In genomic region chr3:127890651-127891290, GRCh38 we compare ENCODE assay signal across 9 cellular contexts. TPM values are rescaled to one million over a fixed set of nuclear protein-coding genes. Genes with fewer than 3 reads are reported as not detected.
DNase-seq lines count a peak whose midpoint lies in the region; ATAC-seq, FAIRE-seq and TF ChIP-seq lines count a peak whose summit lies in the region.
"Not testable (repeated sequence)": the region's sequence is repeated elsewhere in the genome, so short reads cannot be mapped to it uniquely, and the experiment has no call there.
"Had no signal": no experiment of that assay in that cellular context is flagged by ENCODE, and none has a peak within 500 bp of the region (broad histone marks: within the 10 kb centered on the region; RNA-seq: fewer than 3 reads in every experiment).

No MANE protein-coding gene starts in this region.

- not testable (repeated sequence) for H3K36me3 Mint-ChIP-seq in brain, type B pancreatic cell

- peak; percentile 59 for TF ChIP-seq CTCF in DOHH2 (IDR thresholded peaks at IDR 0.05; ENCODE audit: low read depth, low read length, poor library complexity, severe bottlenecking)
- TF ChIP-seq CTCF in IMR-90 (conservative IDR thresholded peaks at IDR 0.05; ENCODE audit: low read depth, low read length); brain (conservative IDR thresholded peaks at IDR 0.05); fibroblast of the aortic adventitia (IDR thresholded peaks at IDR 0.05; ENCODE audit: insufficient read depth, low read length): not testable (repeated sequence)
- peak; percentile 59 for TF ChIP-seq CTCF in type B pancreatic cell (conservative IDR thresholded peaks at IDR 0.05)

- not testable (repeated sequence) for BruUV-seq in IMR-90 (replicated peaks; lab: Mats Ljungman, UMichigan)

- H4K8ac ChIP-seq in IMR-90 (ENCODE audit: low read depth in 2 of 2, low read length in 2 of 2), result not testable (repeated sequence)

- not testable (repeated sequence) for H3K9me3 ChIP-seq in DOHH2 (ENCODE audit: control insufficient read depth, insufficient read depth, low read length); IMR-90 (ENCODE audit: control insufficient read depth, insufficient read depth, low read length)

- H4K20me1 ChIP-seq in DOHH2 (ENCODE audit: control insufficient read depth, insufficient read depth, low read depth, low read length); IMR-90 (ENCODE audit: insufficient read depth, low read length): not testable (repeated sequence)

- H3K27me3 Mint-ChIP-seq in brain, type B pancreatic cell: not testable (repeated sequence)

- H3K14ac ChIP-seq in IMR-90 (replicated peaks; ENCODE audit: low read depth, low read length), result not testable (repeated sequence)

- not testable (repeated sequence) for ATAC-seq in IMR-90 (ENCODE audit: low read depth)

- not testable (repeated sequence) for H3K27ac ChIP-seq in DOHH2 (ENCODE audit: low read depth, low read length); IMR-90 (ENCODE audit: insufficient read depth, low read length)

- H4K91ac ChIP-seq in IMR-90 (ENCODE audit: insufficient read depth, low read depth, low read length), result not testable (repeated sequence)

- not testable (repeated sequence) for H2BK120ac ChIP-seq in IMR-90 (ENCODE audit: low read depth, low read length)

- not testable (repeated sequence) for H3K56ac ChIP-seq in IMR-90 (ENCODE audit: extremely low read depth, insufficient read depth, low read length)

- not testable (repeated sequence) for H3K4ac ChIP-seq in IMR-90 (ENCODE audit: low read depth, low read length)

- FAIRE-seq in RCC 7860 (lab: Jason Lieb, UNC), result not testable (repeated sequence)

- H2BK15ac ChIP-seq in IMR-90 (ENCODE audit: low read depth, low read length), result not testable (repeated sequence)

- intact Hi-C loops in IMR-90 (cut with micrococcal nuclease), result not testable (repeated sequence)

- not testable (repeated sequence) for H4K5ac ChIP-seq in IMR-90 (ENCODE audit: low read depth, low read length)

- not testable (repeated sequence) for H3K23ac ChIP-seq in IMR-90 (ENCODE audit: low read depth, low read length)

- not testable (repeated sequence) for H3K18ac ChIP-seq in IMR-90 (ENCODE audit: low read depth, low read length)

- H2AK5ac ChIP-seq in IMR-90 (ENCODE audit: low read depth, low read length), result not testable (repeated sequence)

- H3K4me1 Mint-ChIP-seq in brain (peaks cover 52% of the 10 kb centered on the region), type B pancreatic cell (ENCODE audit: unreplicated experiment) (peaks cover 10% of the 10 kb centered on the region)

- H3F3A ChIP-seq in DOHH2 (ENCODE audit: control insufficient read depth, insufficient read depth), result not testable (repeated sequence)

- dilution Hi-C loops in IMR-90 (cut with HindIII; ENCODE audit: low sequenced_read_pairs, unreplicated experiment), result not testable (repeated sequence)

- in situ Hi-C loops in IMR-90 (cut with MboI; ENCODE audit: low sequenced_read_pairs), result not testable (repeated sequence)

- POLR2A ChIA-PET in IMR-90 (lab: Charles Lee; ENCODE audit: unreplicated experiment), result not testable (repeated sequence)

- H2BK5ac ChIP-seq in IMR-90 (ENCODE audit: low read depth, low read length, poor library complexity, severe bottlenecking), result not testable (repeated sequence)

- H3K4me3 Mint-ChIP-seq in brain (peak overlapping the region in 1 of 5 experiments; percentile 16), type B pancreatic cell (peak overlapping the region; percentile 3)

- not testable (repeated sequence) for H3K9me2 ChIP-seq in DOHH2 (replicated peaks; ENCODE audit: control insufficient read depth, low read length)

- H3K9me3 Mint-ChIP-seq in brain, result peaks cover 7 to 19% (median 11%) of the 10 kb centered on the region in 5 experiments
- not testable (repeated sequence) for H3K9me3 Mint-ChIP-seq in type B pancreatic cell

- not testable (repeated sequence) for H3K4me2 ChIP-seq in DOHH2 (ENCODE audit: low read length); IMR-90 (ENCODE audit: low read depth, low read length)

- H3K4me3 ChIP-seq in DOHH2 (ENCODE audit: low read length); IMR-90 (ENCODE audit: insufficient read depth, low read depth, low read length); fibroblast of the aortic adventitia (ENCODE audit: low read depth, low read length): not testable (repeated sequence)

- peak overlapping the region; percentile 20 to 92 (median 74) for H3K27ac Mint-ChIP-seq in brain
- peak overlapping the region; percentile 65 for H3K27ac Mint-ChIP-seq in type B pancreatic cell

- peaks cover 25% of the 10 kb centered on the region for H3K4me1 ChIP-seq in DOHH2 (ENCODE audit: control insufficient read depth, low read length)
- not testable (repeated sequence) for H3K4me1 ChIP-seq in IMR-90 (ENCODE audit: control insufficient read depth, insufficient read depth, low read length)

- H3K36me3 ChIP-seq in DOHH2 (ENCODE audit: control insufficient read depth, low read length); IMR-90 (ENCODE audit: control insufficient read depth, insufficient read depth, low read length): not testable (repeated sequence)

- DNase-seq in IMR-90 (peak; percentile 30), RCC 7860 (ENCODE audit: low spot score) (peak; percentile 69), activated T-cell treated with anti-CD3 and anti-CD28 coated beads for 24 hours (ENCODE audit: low read depth) (peak; percentile 20), fibroblast of the aortic adventitia (ENCODE audit: low read depth) (peak; percentile 20), putamen (ENCODE audit: low spot score) (peak; percentile 68)
- not testable (repeated sequence) for DNase-seq in type B pancreatic cell (ENCODE audit: extremely low spot score, unreplicated experiment)

- not testable (repeated sequence) for H2AK9ac ChIP-seq in IMR-90 (replicated peaks; ENCODE audit: low read depth, low read length, poor library complexity)

- not testable (repeated sequence) for H3K27me3 ChIP-seq in DOHH2 (ENCODE audit: control insufficient read depth, low read length)
- H3K27me3 ChIP-seq in IMR-90 (ENCODE audit: control insufficient read depth, insufficient read depth, low read length), result peaks cover 17% of the 10 kb centered on the region

- H3K79me2 ChIP-seq in DOHH2 (ENCODE audit: control insufficient read depth, low read length), result not testable (repeated sequence)

- H3K9ac ChIP-seq in IMR-90 (ENCODE audit: low read depth, low read length), result not testable (repeated sequence)

- CTCF ChIA-PET in IMR-90 (lab: Yijun Ruan, JAX), result not testable (repeated sequence)

- TF ChIP-seq RAD21 in IMR-90 (IDR thresholded peaks at IDR 0.05; ENCODE audit: low read length), result not testable (repeated sequence)

- H2AFZ ChIP-seq in IMR-90 (replicated peaks; ENCODE audit: low read length, poor library complexity), result not testable (repeated sequence)

- 70% methylated on average over 3 of the region's 9 CpGs; no CpG with 5 or more reads in 1 of the 2 experiments for WGBS in IMR-90 (ENCODE audit: extremely low coverage in 2 of 2, insufficient read length in 1 of 2), 2 experiments

- not testable (repeated sequence) for H2BK20ac ChIP-seq in IMR-90 (ENCODE audit: low read depth, low read length)

- not testable (repeated sequence) for H3K79me1 ChIP-seq in IMR-90 (ENCODE audit: low read depth in 1 of 2, low read length in 2 of 2)

- H3K9me1 ChIP-seq in IMR-90 (ENCODE audit: insufficient read depth, low read length), result not testable (repeated sequence)

- TF ChIP-seq POLR2A in IMR-90 (IDR thresholded peaks at IDR 0.05; ENCODE audit: low read depth, low read length), result not testable (repeated sequence)

TF ChIP-seq in IMR-90, 13 proteins besides CTCF, POLR2A, EP300 and RAD21:
- TF ChIP-seq USF2 (IDR thresholded peaks at IDR 0.05; ENCODE audit: low read depth, low read length), result peak; percentile 44; the same call in 1 of the 2 replicates

RNA-seq across cellular contexts. Expression of gene KBTBD12, which starts 24.3 kb away (rescaled TPM):
- not detected in 2 replicates for total RNA-seq in IMR-90 (2012; rRNA removed)
- polyA plus RNA-seq in IMR-90 (2012; rRNA removed), result not detected in 2 replicates
- not detected in 2 replicates for polyA plus RNA-seq in IMR-90 (2012; cell fraction: cytosol; rRNA removed)
- polyA plus RNA-seq in IMR-90 (2012; cell fraction: nucleus; rRNA removed; ENCODE audit: low replicate concordance), result not detected in 2 replicates
- polyA plus RNA-seq in brain (ENCODE audit: insufficient read depth, low read depth, low replicate concordance), result 3.0 TPM
- total RNA-seq in fibroblast of the aortic adventitia (ENCODE audit: low replicate concordance), result under 0.01 TPM in 1 of 2 replicates, not detected in the other
- total RNA-seq in type B pancreatic cell (ENCODE audit: low replicate concordance), result 0.50 TPM in 1 of 2 replicates, not detected in the other
- total RNA-seq: CD4-positive, alpha-beta memory T cell had no signal
